8 cellular contexts compared by ENCODE assay signal in the genomic region with DNA sequence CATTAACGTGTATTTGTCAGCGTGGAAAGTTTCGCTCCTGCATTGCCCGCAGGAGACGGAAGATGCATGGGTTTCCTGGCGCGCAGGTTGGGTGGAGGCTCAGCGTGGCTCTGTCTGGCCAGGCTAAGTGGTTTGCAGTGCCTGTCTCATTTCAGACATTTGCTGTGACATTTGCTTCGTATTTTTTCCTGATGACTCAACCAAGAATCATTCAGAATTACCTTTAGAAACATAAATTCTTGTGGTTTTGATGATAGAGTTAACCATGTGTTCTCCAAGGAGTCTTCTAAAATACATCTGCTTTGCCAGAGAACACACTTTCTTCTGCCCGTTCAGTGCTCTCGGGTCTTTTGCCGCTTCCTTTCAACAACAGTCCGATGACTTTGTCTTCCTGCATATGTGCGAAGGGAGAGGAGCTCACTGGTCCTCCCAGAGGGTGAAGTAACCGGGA.
DNase-seq lines count a peak whose midpoint lies in the region; ATAC-seq and TF ChIP-seq lines count a peak whose summit lies in the region.

No MANE protein-coding gene starts in this region.

- H3K4me3 Mint-ChIP-seq in activated CD8-positive, alpha-beta memory T cell treated with anti-CD3 and anti-CD28 coated beads, Interleukin-2, amount 10 ng/mL, durations not matched to agents 7 days and 5 days, result peak overlapping the region; percentile 68
- H3K4me3 Mint-ChIP-seq in stimulated activated effector memory CD8-positive, alpha-beta T cell treated with anti-CD3 and anti-CD28 coated beads, Interleukin-12 subunit alpha, Interleukin-12 subunit beta, amount 100 ng/mL, for 72 hours, result peak overlapping the region; percentile 55

- CTCF ChIA-PET in activated CD8-positive, alpha-beta memory T cell treated with anti-CD3 and anti-CD28 coated beads, Interleukin-2, amount 10 ng/mL, durations not matched to agents 7 days and 5 days (lab: Charles Lee), result interaction anchor here (1.0 to 2.6 kb wide), 5 partner anchors 14 to 131 kb away, joined by 3 to 10 read pairs (median 4); no protein-coding TSS in a partner anchor

- peaks cover 40% of the 10 kb centered on the region for H3K36me3 Mint-ChIP-seq in activated CD8-positive, alpha-beta memory T cell treated with anti-CD3 and anti-CD28 coated beads, Interleukin-2, amount 10 ng/mL, durations not matched to agents 7 days and 5 days
- H3K36me3 Mint-ChIP-seq in stimulated activated effector memory CD8-positive, alpha-beta T cell treated with anti-CD3 and anti-CD28 coated beads, Interleukin-12 subunit alpha, Interleukin-12 subunit beta, amount 100 ng/mL, for 72 hours, result peaks cover 27% of the 10 kb centered on the region

- no peak overlapping the region for H3K4me3 ChIP-seq in fibroblast of villous mesenchyme (ENCODE audit: low read depth, low read length)

- H3K4me1 Mint-ChIP-seq in activated CD8-positive, alpha-beta memory T cell treated with anti-CD3 and anti-CD28 coated beads, Interleukin-2, amount 10 ng/mL, durations not matched to agents 7 days and 5 days, result peaks cover 78% of the 10 kb centered on the region
- peaks cover 78% of the 10 kb centered on the region for H3K4me1 Mint-ChIP-seq in stimulated activated effector memory CD8-positive, alpha-beta T cell treated with anti-CD3 and anti-CD28 coated beads, Interleukin-12 subunit alpha, Interleukin-12 subunit beta, amount 100 ng/mL, for 72 hours

- DNase-seq in NCI-H2081 (lab: John Stamatoyannopoulos, UW) (peak; percentile 42 to 81), NCI-H2081 treated with DMSO at 0.1 percent for 48 hours (lab: John Stamatoyannopoulos, UW) (no peak), fibroblast of villous mesenchyme (ENCODE audit: low read depth) (peak; percentile 89), NCI-H1105 treated with DMSO at 0.1 percent for 48 hours (lab: John Stamatoyannopoulos, UW) (no peak)
- DNase-seq in activated CD8-positive, alpha-beta memory T cell treated with anti-CD3 and anti-CD28 coated beads, Interleukin-2, amount 10 ng/mL, durations not matched to agents 7 days and 5 days, result peak; percentile 88
- peak; percentile 45 to 72 for DNase-seq in stimulated activated effector memory CD8-positive, alpha-beta T cell treated with anti-CD3 and anti-CD28 coated beads, Interleukin-12 subunit alpha, Interleukin-12 subunit beta, amount 100 ng/mL, for 72 hours (ENCODE audit: low spot score in 2 of 2)

- TF ChIP-seq CTCF in fibroblast of villous mesenchyme (IDR thresholded peaks at IDR 0.05; ENCODE audit: insufficient read depth, low read depth, low read length), result no peak

- H3K9me3 Mint-ChIP-seq in activated CD8-positive, alpha-beta memory T cell treated with anti-CD3 and anti-CD28 coated beads, Interleukin-2, amount 10 ng/mL, durations not matched to agents 7 days and 5 days (ENCODE audit: low read depth), result no peaks in the 10 kb centered on the region
- no peaks in the 10 kb centered on the region for H3K9me3 Mint-ChIP-seq in stimulated activated effector memory CD8-positive, alpha-beta T cell treated with anti-CD3 and anti-CD28 coated beads, Interleukin-12 subunit alpha, Interleukin-12 subunit beta, amount 100 ng/mL, for 72 hours

- peak overlapping the region; percentile 98 for H3K27ac Mint-ChIP-seq in activated CD8-positive, alpha-beta memory T cell treated with anti-CD3 and anti-CD28 coated beads, Interleukin-2, amount 10 ng/mL, durations not matched to agents 7 days and 5 days
- H3K27ac Mint-ChIP-seq in stimulated activated effector memory CD8-positive, alpha-beta T cell treated with anti-CD3 and anti-CD28 coated beads, Interleukin-12 subunit alpha, Interleukin-12 subunit beta, amount 100 ng/mL, for 72 hours, result peak overlapping the region; percentile 90

- peak; percentile 86 for ATAC-seq in activated CD8-positive, alpha-beta memory T cell treated with anti-CD3 and anti-CD28 coated beads, Interleukin-2, amount 10 ng/mL, durations not matched to agents 7 days and 5 days
- ATAC-seq in stimulated activated effector memory CD8-positive, alpha-beta T cell treated with anti-CD3 and anti-CD28 coated beads, Interleukin-12 subunit alpha, Interleukin-12 subunit beta, amount 100 ng/mL, for 72 hours, result peak; percentile 93
- ATAC-seq in GM18517 (IDR thresholded peaks at IDR 0.05; ENCODE audit: unreplicated experiment) (no peak), HG02840 (IDR thresholded peaks at IDR 0.05; ENCODE audit: low FRiP score, unreplicated experiment) (no peak)

- no peaks in the 10 kb centered on the region for H3K27me3 Mint-ChIP-seq in activated CD8-positive, alpha-beta memory T cell treated with anti-CD3 and anti-CD28 coated beads, Interleukin-2, amount 10 ng/mL, durations not matched to agents 7 days and 5 days

Comparison
In these comparisons a context has a peak if more than half of its experiments do, and no peak if none do; other contexts are left out.
1. DNase-seq: peak in NCI-H2081 (2 of 2), activated CD8-positive, alpha-beta memory T cell treated with anti-CD3 and anti-CD28 coated beads, Interleukin-2, amount 10 ng/mL, durations not matched to agents 7 days and 5 days (single experiment), fibroblast of villous mesenchyme (single experiment) and stimulated activated effector memory CD8-positive, alpha-beta T cell treated with anti-CD3 and anti-CD28 coated beads, Interleukin-12 subunit alpha, Interleukin-12 subunit beta, amount 100 ng/mL, for 72 hours (2 of 2); none in NCI-H2081 treated with DMSO at 0.1 percent for 48 hours (single experiment) and NCI-H1105 treated with DMSO at 0.1 percent for 48 hours (single experiment).
2. ATAC-seq: peak in activated CD8-positive, alpha-beta memory T cell treated with anti-CD3 and anti-CD28 coated beads, Interleukin-2, amount 10 ng/mL, durations not matched to agents 7 days and 5 days (single experiment) and stimulated activated effector memory CD8-positive, alpha-beta T cell treated with anti-CD3 and anti-CD28 coated beads, Interleukin-12 subunit alpha, Interleukin-12 subunit beta, amount 100 ng/mL, for 72 hours (single experiment); none in GM18517 (single experiment) and HG02840 (single experiment).